ENCODE assay signal across 1 cellular context in genomic region chr4:76232681-76233080, GRCh38.
TF ChIP-seq lines count a peak whose summit lies in the region.

No MANE protein-coding gene starts in this region.

TF ChIP-seq in HCT116, 20 proteins besides CTCF, POLR2A, EP300 and RAD21:
- TF ChIP-seq CBX3 (IDR thresholded peaks at IDR 0.05; ENCODE audit: low read depth) (no peak), SRF (IDR thresholded peaks at IDR 0.05; ENCODE audit: low read depth) (no peak), EZH2phosphoT487 (IDR thresholded peaks at IDR 0.05; ENCODE audit: borderline replicate concordance) (no peak), YY1 (IDR thresholded peaks at IDR 0.05; ENCODE audit: extremely low read depth, insufficient replicate concordance, low read depth, low read length) (no peak), ZFX (IDR thresholded peaks at IDR 0.05) (no peak), ZNF274 (IDR thresholded peaks at IDR 0.05; ENCODE audit: low read depth, low read length) (no peak), ZBTB33 (IDR thresholded peaks at IDR 0.05; ENCODE audit: extremely low read depth, insufficient replicate concordance, low read length) (no peak), EZH2 (IDR thresholded peaks at IDR 0.05) (no peak), SP1 (IDR thresholded peaks at IDR 0.05; ENCODE audit: low read depth) (no peak), TCF7L2 (IDR thresholded peaks at IDR 0.05; ENCODE audit: borderline replicate concordance, extremely low read depth, insufficient read depth, insufficient read length) (no peak), FOSL1 (IDR thresholded peaks at IDR 0.05; ENCODE audit: low read depth) (no peak), ELF1 (IDR thresholded peaks at IDR 0.05; ENCODE audit: borderline replicate concordance, low read depth) (no peak)
- TF ChIP-seq, protein P1, sequence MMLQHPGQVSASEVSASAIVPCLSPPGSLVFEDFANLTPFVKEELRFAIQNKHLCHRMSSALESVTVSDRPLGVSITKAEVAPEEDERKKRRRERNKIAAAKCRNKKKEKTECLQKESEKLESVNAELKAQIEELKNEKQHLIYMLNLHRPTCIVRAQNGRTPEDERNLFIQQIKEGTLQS (IDR thresholded peaks at IDR 0.05), result no peak
- TF ChIP-seq, protein P2, sequence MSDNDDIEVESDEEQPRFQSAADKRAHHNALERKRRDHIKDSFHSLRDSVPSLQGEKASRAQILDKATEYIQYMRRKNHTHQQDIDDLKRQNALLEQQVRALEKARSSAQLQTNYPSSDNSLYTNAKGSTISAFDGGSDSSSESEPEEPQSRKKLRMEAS (IDR thresholded peaks at IDR 0.05), result no peak
- TF ChIP-seq, protein P3, sequence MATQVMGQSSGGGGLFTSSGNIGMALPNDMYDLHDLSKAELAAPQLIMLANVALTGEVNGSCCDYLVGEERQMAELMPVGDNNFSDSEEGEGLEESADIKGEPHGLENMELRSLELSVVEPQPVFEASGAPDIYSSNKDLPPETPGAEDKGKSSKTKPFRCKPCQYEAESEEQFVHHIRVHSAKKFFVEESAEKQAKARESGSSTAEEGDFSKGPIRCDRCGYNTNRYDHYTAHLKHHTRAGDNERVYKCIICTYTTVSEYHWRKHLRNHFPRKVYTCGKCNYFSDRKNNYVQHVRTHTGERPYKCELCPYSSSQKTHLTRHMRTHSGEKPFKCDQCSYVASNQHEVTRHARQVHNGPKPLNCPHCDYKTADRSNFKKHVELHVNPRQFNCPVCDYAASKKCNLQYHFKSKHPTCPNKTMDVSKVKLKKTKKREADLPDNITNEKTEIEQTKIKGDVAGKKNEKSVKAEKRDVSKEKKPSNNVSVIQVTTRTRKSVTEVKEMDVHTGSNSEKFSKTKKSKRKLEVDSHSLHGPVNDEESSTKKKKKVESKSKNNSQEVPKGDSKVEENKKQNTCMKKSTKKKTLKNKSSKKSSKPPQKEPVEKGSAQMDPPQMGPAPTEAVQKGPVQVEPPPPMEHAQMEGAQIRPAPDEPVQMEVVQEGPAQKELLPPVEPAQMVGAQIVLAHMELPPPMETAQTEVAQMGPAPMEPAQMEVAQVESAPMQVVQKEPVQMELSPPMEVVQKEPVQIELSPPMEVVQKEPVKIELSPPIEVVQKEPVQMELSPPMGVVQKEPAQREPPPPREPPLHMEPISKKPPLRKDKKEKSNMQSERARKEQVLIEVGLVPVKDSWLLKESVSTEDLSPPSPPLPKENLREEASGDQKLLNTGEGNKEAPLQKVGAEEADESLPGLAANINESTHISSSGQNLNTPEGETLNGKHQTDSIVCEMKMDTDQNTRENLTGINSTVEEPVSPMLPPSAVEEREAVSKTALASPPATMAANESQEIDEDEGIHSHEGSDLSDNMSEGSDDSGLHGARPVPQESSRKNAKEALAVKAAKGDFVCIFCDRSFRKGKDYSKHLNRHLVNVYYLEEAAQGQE (IDR thresholded peaks at IDR 0.05; ENCODE audit: low read depth), result no peak
TF ChIP-seq in HCT116: peak in this region for 0.
